In genomic region chr15:71747128-71748083, GRCh38 we compare ENCODE assay signal across 9 cellular contexts.
A peak's percentile ranks its signal among the peaks of the same experiment; 100 is the strongest.
DNase-seq lines count a peak whose midpoint lies in the region; ATAC-seq and TF ChIP-seq lines count a peak whose summit lies in the region.
"Had no signal": no experiment of that assay in that cellular context is flagged by ENCODE, and none has a peak within 500 bp of the region (broad histone marks: within the 10 kb centered on the region; RNA-seq: fewer than 3 reads in every experiment).

No MANE protein-coding gene starts in this region.

- no TSS peak for BruUV-seq in PC-9 (replicated peaks; lab: Mats Ljungman, UMichigan)

- DNase-seq in EH (ENCODE audit: low read depth) (peak; percentile 92), PC-9 (peak; percentile 34 to 94), dermis blood vessel endothelial cell (peak; percentile 63), middle frontal gyrus (ENCODE audit: extremely low spot score, low spot score) (no peak), OCI-M2 (lab: John Stamatoyannopoulos, UW; ENCODE audit: unreplicated experiment) (no peak)
- DNase-seq: midbrain had no signal

- peaks cover 26% of the 10 kb centered on the region for H3K4me1 Mint-ChIP-seq in nephron

- CTCF ChIA-PET in PC-9 (lab: Charles Lee) = interaction anchor here (0.6 kb wide), 1 partner anchor 306 kb away, joined by 10 read pairs; no protein-coding TSS in a partner anchor

- H3K27me3 Mint-ChIP-seq in nephron (ENCODE audit: low read depth) = peaks cover 7% of the 10 kb centered on the region

- POLR2A ChIA-PET in PC-9 (lab: Charles Lee; ENCODE audit: unreplicated experiment) = interaction anchor here (1.0 kb wide), 1 partner anchor 45 kb away, joined by 3 read pairs; no protein-coding TSS in a partner anchor

- no peaks in the 10 kb centered on the region for H3K79me2 ChIP-seq in PC-9 (ENCODE audit: low read depth)

- intact Hi-C loops in PC-9 (cut with micrococcal nuclease; ENCODE audit: unreplicated experiment) = loop anchor here (1.0 to 5.0 kb wide), 7 partner anchors 14 to 453 kb away; no protein-coding TSS in a partner anchor

- H3K27ac ChIP-seq in PC-9 = peak overlapping the region; percentile 93

- TF ChIP-seq CTCF in PC-9 (conservative IDR thresholded peaks at IDR 0.05) = no peak
- TF ChIP-seq CTCF in nephron (IDR thresholded peaks at IDR 0.05; ENCODE audit: unreplicated experiment in 3 of 3) = no peak

- H3K4me1 ChIP-seq in PC-9 (replicated peaks; ENCODE audit: insufficient read depth) = peaks cover 30% of the 10 kb centered on the region

- H3K36me3 ChIP-seq in PC-9 (ENCODE audit: low read depth) = no peaks in the 10 kb centered on the region; the same call in 1 of the 2 replicates

- H3K9me3 ChIP-seq in PC-9 (ENCODE audit: insufficient read depth, low read depth) = no peaks in the 10 kb centered on the region; the same call in 1 of the 2 replicates

- H3K36me3 Mint-ChIP-seq in nephron (ENCODE audit: low read depth) = peaks cover 20% of the 10 kb centered on the region

- peaks cover 25% of the 10 kb centered on the region for H3F3A ChIP-seq in PC-9 (ENCODE audit: insufficient read depth, low read depth)

- no peak for ATAC-seq in HG03432 (IDR thresholded peaks at IDR 0.05; ENCODE audit: unreplicated experiment)
- no peak for ATAC-seq in GM19023 (IDR thresholded peaks at IDR 0.05; ENCODE audit: unreplicated experiment)

- no peak overlapping the region for H3K4me3 Mint-ChIP-seq in nephron

- H2AFZ ChIP-seq in PC-9 = no peak overlapping the region

- H3K4me3 ChIP-seq in PC-9 = no peak overlapping the region

- H3K9me3 Mint-ChIP-seq in nephron = peaks cover 2% of the 10 kb centered on the region

- H3K4me2 ChIP-seq in PC-9 = peak overlapping the region; percentile 55

- peak overlapping the region in 2 of 3 experiments; percentile 71 to 78 for H3K27ac Mint-ChIP-seq in nephron

- no peaks in the 10 kb centered on the region for H3K27me3 ChIP-seq in PC-9 (ENCODE audit: insufficient read depth, low read depth)

- H3K9me2 ChIP-seq in PC-9 (ENCODE audit: insufficient read depth) = no peaks in the 10 kb centered on the region

- no peaks in the 10 kb centered on the region for H4K20me1 ChIP-seq in PC-9 (ENCODE audit: insufficient read depth)

Comparison
In these comparisons a context has a peak if more than half of its experiments do, and no peak if none do; other contexts are left out.
1. DNase-seq: peak in EH (single experiment), PC-9 (2 of 2) and dermis blood vessel endothelial cell (single experiment); none in middle frontal gyrus (single experiment) and OCI-M2 (single experiment).